Comparison of ENCODE assay signal across 8 cellular contexts in genomic region chr6:69867075-69867911, GRCh38. TPM values are rescaled to one million over a fixed set of nuclear protein-coding genes. Genes with fewer than 3 reads are reported as not detected.
DNase-seq lines count a peak whose midpoint lies in the region; ATAC-seq and TF ChIP-seq lines count a peak whose summit lies in the region.

No MANE protein-coding gene starts in this region.

- under 1% methylated on average over 82 of the region's 82 CpGs for WGBS in urinary bladder

- DNase-seq in C1 segment of cervical spinal cord (lab: John Stamatoyannopoulos, UW) (peak in 10 of 14 donors; percentile 12 to 65 (median 35)), GM19238 (ENCODE audit: insufficient read length, low spot score) (peak; percentile 16), Panc1 (ENCODE audit: low read depth, low spot score) (no peak), activated gamma-delta T cell (lab: John Stamatoyannopoulos, UW) (peak; percentile 53), Right ventricle myocardium inferior (ENCODE audit: missing footprints) (peak; percentile 78), posterior cingulate gyrus (peak; percentile 15 to 93 (median 40))

- CTCF ChIA-PET in Panc1 (lab: Charles Lee): interaction anchor here (0.7 to 1.0 kb wide), 2 partner anchors 24 to 71 kb away, joined by 3 to 7 read pairs; no protein-coding TSS in a partner anchor

- H3K27ac ChIP-seq in Panc1 (ENCODE audit: low read length) (no peak overlapping the region), urinary bladder (ENCODE audit: low read depth) (no peak overlapping the region)

- intact Hi-C loops in Panc1 (cut with micrococcal nuclease; ENCODE audit: unreplicated experiment): no loop called here
- intact Hi-C loops in Right ventricle myocardium inferior (cut with DNase I): no loop called here
- intact Hi-C loops in posterior cingulate gyrus (cut with DNase I): no loop called here

- POLR2A ChIA-PET in Panc1 (lab: Charles Lee): no interaction called here

- no peaks in the 10 kb centered on the region for H3K9me3 ChIP-seq in Panc1 (ENCODE audit: control insufficient read depth, insufficient read depth, low read depth, low read length)

- peak; percentile 70 for ATAC-seq in HG03432 (IDR thresholded peaks at IDR 0.05; ENCODE audit: unreplicated experiment)
- ATAC-seq in Panc1: peak; percentile 91
- peak; percentile 93 for ATAC-seq in Right ventricle myocardium inferior

- in situ Hi-C loops in Panc1 (cut with HindIII; ENCODE audit: low pct_unique_long_range_greater_than_20kb, low sequenced_read_pairs): no loop called here

- peaks cover 13% of the 10 kb centered on the region for H3K4me1 ChIP-seq in Panc1 (ENCODE audit: control insufficient read depth, insufficient read depth, low read length)
- H3K4me1 ChIP-seq in urinary bladder (ENCODE audit: insufficient read depth): no peaks in the 10 kb centered on the region

- H3K36me3 ChIP-seq in Panc1 (ENCODE audit: control insufficient read depth, insufficient read depth, low read length) (no peaks in the 10 kb centered on the region; the same call in 1 of the 2 replicates), urinary bladder (ENCODE audit: insufficient read depth) (no peaks in the 10 kb centered on the region)

- H3K4me3 ChIP-seq in Panc1 (ENCODE audit: low read depth in 2 of 2, low read length in 2 of 2): peak overlapping the region; percentile 46 to 51
- peak overlapping the region; percentile 61 for H3K4me3 ChIP-seq in urinary bladder (ENCODE audit: low read depth, low read length)

- peaks cover 57% of the 10 kb centered on the region for H3K27me3 ChIP-seq in Panc1 (ENCODE audit: control insufficient read depth, insufficient read depth, low read length)

- peak; percentile 45 for TF ChIP-seq CTCF in Panc1 (IDR thresholded peaks at IDR 0.05)

- no TSS peak for BruUV-seq in Panc1 (replicated peaks; lab: Mats Ljungman, UMichigan)

RNA-seq across cellular contexts. Expression of gene COL19A1, which starts 0.9 kb away (rescaled TPM):
- total RNA-seq in Panc1 (2021; ENCODE audit: unreplicated experiment) (not detected), Right ventricle myocardium inferior (1.2 TPM), urinary bladder (29.4 TPM)
- not detected for polyA plus RNA-seq in Panc1 (2012; ENCODE audit: insufficient read length)
- polyA plus RNA-seq in urinary bladder: 4.6 TPM

Comparison
In these comparisons a context has a peak if more than half of its experiments do, and no peak if none do; other contexts are left out.
1. RNA of gene COL19A1, which starts 0.9 kb away (total RNA-seq): 29.4 TPM in urinary bladder (single experiment); 1.2 TPM in Right ventricle myocardium inferior (single experiment) and not detected in Panc1 (single experiment); every median in the first group is over 10 times any median in the second.
2. Peak in every context shown above with its lines, with median percentiles within 50 percentile points of each other: ATAC-seq.